14 cellular contexts compared by ENCODE assay signal in the genomic region with DNA sequence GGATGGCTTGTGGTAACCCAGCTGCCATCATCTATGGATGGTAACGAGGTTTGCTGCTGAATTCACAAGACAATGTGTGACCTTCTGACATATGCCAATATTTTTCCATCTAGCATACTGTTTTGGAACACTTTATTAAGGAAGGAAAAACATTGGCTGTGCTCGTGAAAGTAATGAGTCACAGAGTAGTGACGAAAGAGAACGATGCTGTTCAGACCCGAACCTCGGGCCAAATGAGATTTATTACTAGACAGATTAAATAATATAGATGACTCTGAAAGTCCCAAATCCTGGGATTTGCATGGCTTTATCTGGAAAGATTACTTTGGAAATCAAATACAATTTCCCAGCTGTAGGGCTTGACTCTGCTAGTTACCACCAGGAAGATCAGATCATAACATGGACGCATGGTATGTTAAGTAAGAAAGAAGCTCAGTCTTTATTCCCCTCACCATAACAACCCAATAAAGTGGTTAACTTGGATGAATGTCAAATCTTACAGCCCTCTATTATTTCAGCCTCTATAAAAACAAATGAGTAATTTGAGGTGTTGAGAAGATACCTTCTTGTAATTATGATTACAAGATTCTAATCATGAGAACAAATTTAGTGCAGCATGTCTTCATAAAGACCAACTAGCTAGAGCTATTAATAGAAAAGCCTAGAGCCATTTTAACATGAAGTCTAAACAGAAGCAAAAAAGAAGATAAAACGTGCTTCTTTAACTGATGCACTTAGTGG. TPM values are rescaled to one million over a fixed set of nuclear protein-coding genes. Genes with fewer than 3 reads are reported as not detected.
DNase-seq lines count a peak whose midpoint lies in the region; ATAC-seq and TF ChIP-seq lines count a peak whose summit lies in the region.
"Had no signal": no experiment of that assay in that cellular context is flagged by ENCODE, and none has a peak within 500 bp of the region (broad histone marks: within the 10 kb centered on the region; RNA-seq: fewer than 3 reads in every experiment).

No MANE protein-coding gene starts in this region.

- H3K9ac ChIP-seq in BLaER1 (no peak overlapping the region), Loucy (ENCODE audit: low read depth, low read length, poor library complexity, severe bottlenecking) (peak overlapping the region; percentile 43)

- H3K36me3 ChIP-seq in BLaER1: peaks cover 21% of the 10 kb centered on the region; the same call in 1 of the 2 replicates
- no peaks in the 10 kb centered on the region for H3K36me3 ChIP-seq in Loucy (ENCODE audit: insufficient read depth, low read length)

- H3K4me2 ChIP-seq in BLaER1 (peak overlapping the region; percentile 23; the same call in 1 of the 2 replicates), Loucy (ENCODE audit: low read depth, low read length, poor library complexity, severe bottlenecking) (peak overlapping the region; percentile 57)

- peak overlapping the region; percentile 54 for H3K4me3 Mint-ChIP-seq in MCF 10A (ENCODE audit: unreplicated experiment)
- H3K4me3 Mint-ChIP-seq: brain had no signal

- H3F3A ChIP-seq in Loucy (ENCODE audit: low read depth): peaks cover 8% of the 10 kb centered on the region; the same call in 1 of the 2 replicates

- H3K27me3 Mint-ChIP-seq in MCF 10A (ENCODE audit: insufficient read depth, unreplicated experiment): no peaks in the 10 kb centered on the region
- H3K27me3 Mint-ChIP-seq: brain had no signal

- H2AFZ ChIP-seq in Loucy (ENCODE audit: low read length): peak overlapping the region; percentile 82

- no peaks in the 10 kb centered on the region for H4K20me1 ChIP-seq in BLaER1
- H4K20me1 ChIP-seq in Loucy (ENCODE audit: insufficient read depth, low read length, poor library complexity, severe bottlenecking): no peaks in the 10 kb centered on the region

- CTCF ChIA-PET in MCF 10A (lab: Yijun Ruan, JAX): interaction anchor here (0.6 to 1.4 kb wide), 5 partner anchors 15 to 588 kb away, joined by 3 to 5 read pairs (median 3); no protein-coding TSS in a partner anchor

- no peaks in the 10 kb centered on the region for H3K27me3 ChIP-seq in BLaER1
- H3K27me3 ChIP-seq in Loucy (ENCODE audit: insufficient read depth, low read length, poor library complexity, severe bottlenecking): no peaks in the 10 kb centered on the region
- H3K27me3 ChIP-seq: heart right ventricle had no signal

- H3K36me3 Mint-ChIP-seq in MCF 10A (ENCODE audit: insufficient read depth, unreplicated experiment): peaks cover 18% of the 10 kb centered on the region

- peak overlapping the region; percentile 87 for H3K27ac Mint-ChIP-seq in MCF 10A (ENCODE audit: low read depth, unreplicated experiment)

- BruUV-seq in MCF 10A (replicated peaks; lab: Mats Ljungman, UMichigan): TSS peak; percentile 16

- TF ChIP-seq CTCF in Loucy (conservative IDR thresholded peaks at IDR 0.05; ENCODE audit: low read length): no peak
- TF ChIP-seq CTCF in MCF 10A (IDR thresholded peaks at IDR 0.05; ENCODE audit: unreplicated experiment): no peak

- no peaks in the 10 kb centered on the region for H3K9me3 Mint-ChIP-seq in MCF 10A (ENCODE audit: unreplicated experiment)
- H3K9me3 Mint-ChIP-seq: brain had no signal

- H3K4me1 Mint-ChIP-seq in MCF 10A (ENCODE audit: insufficient read depth, unreplicated experiment): peaks cover 28% of the 10 kb centered on the region

- H3K9me3 ChIP-seq in BLaER1: peaks cover 3% of the 10 kb centered on the region; the same call in 1 of the 2 replicates
- no peaks in the 10 kb centered on the region for H3K9me3 ChIP-seq in Loucy (ENCODE audit: insufficient read depth, low read depth, low read length)
- H3K9me3 ChIP-seq: heart right ventricle had no signal

- H3K4me3 ChIP-seq in BLaER1 (no peak overlapping the region), Loucy (ENCODE audit: low read length, poor library complexity, severe bottlenecking) (peak overlapping the region; percentile 43)
- H3K4me3 ChIP-seq: heart right ventricle had no signal

- POLR2A ChIA-PET in MCF 10A (lab: Yijun Ruan, JAX): interaction anchor here (0.7 to 9.3 kb wide), 15 partner anchors 9 to 410 kb away, joined by 3 to 111 read pairs (median 7); a partner anchor contains a TSS

- DNase-seq in MCF 10A (ENCODE audit: unreplicated experiment): peak; percentile 76
- DNase-seq in lung microvascular endothelial cell (ENCODE audit: low read depth in 2 of 2): peak; percentile 84 to 98
- DNase-seq in GOT3 (lab: John Stamatoyannopoulos, UW): no peak
- no peak for DNase-seq in anterior cingulate cortex (lab: John Stamatoyannopoulos, UW)
- DNase-seq in iPS-NIHi11 (ENCODE audit: low spot score): no peak
- DNase-seq: C1 segment of cervical spinal cord, heart right ventricle, NCI-H526 treated with DMSO at 0.1 percent for 48 hours, small intestine, T-helper 1 cell had no signal

- no peaks in the 10 kb centered on the region for H3K9me2 ChIP-seq in Loucy (replicated peaks; ENCODE audit: low read depth, low read length)

- H3K79me2 ChIP-seq in Loucy (ENCODE audit: insufficient read depth, low read length): 0 out of 2 replicates have a peak, but pooled peaks cover 3% of the 10 kb centered on the region

- no peak overlapping the region for H3K27ac ChIP-seq in BLaER1
- H3K27ac ChIP-seq: heart right ventricle had no signal

- no peak for ATAC-seq in HG02678 (IDR thresholded peaks at IDR 0.05; ENCODE audit: unreplicated experiment)

- H3K4me1 ChIP-seq in BLaER1 (peaks cover 20% of the 10 kb centered on the region), Loucy (ENCODE audit: insufficient read depth, low read length, poor library complexity, severe bottlenecking) (peaks cover 47% of the 10 kb centered on the region)

- intact Hi-C loops in MCF 10A (cut with micrococcal nuclease): no loop called here

RNA-seq across cellular contexts. Expression of a gene that starts 32.6 kb away (rescaled TPM):
- total RNA-seq in MCF 10A (2022) (79.5 and 87.0 TPM in 2 replicates), lung microvascular endothelial cell (7.0 and 14.7 TPM in 2 replicates)

Comparison
In these comparisons a context has a peak if more than half of its experiments do, and no peak if none do; other contexts are left out.
1. DNase-seq: peak in MCF 10A (single experiment) and lung microvascular endothelial cell (2 of 2); none in GOT3 (single experiment), anterior cingulate cortex (0 of 58) and iPS-NIHi11 (single experiment).